9 cellular contexts compared by ENCODE assay signal in genomic region chr22:42560781-42561180, GRCh38. TPM values are rescaled to one million over a fixed set of nuclear protein-coding genes. Genes with fewer than 3 reads are reported as not detected.
DNase-seq lines count a peak whose midpoint lies in the region; ATAC-seq, FAIRE-seq and TF ChIP-seq lines count a peak whose summit lies in the region.
"Had no signal": no experiment of that assay in that cellular context is flagged by ENCODE, and none has a peak within 500 bp of the region (broad histone marks: within the 10 kb centered on the region; RNA-seq: fewer than 3 reads in every experiment).

No MANE protein-coding gene starts in this region.

- POLR2A ChIA-PET in AG04449 (lab: Yijun Ruan, JAX) (interaction anchor here (0.7 kb wide), 1 partner anchor 475 kb away, joined by 3 read pairs; no protein-coding TSS in a partner anchor), activated B cell treated with CpG ODN at 0.5 μM for 24 hours (lab: Charles Lee) (interaction anchor here (0.6 to 1.1 kb wide), 2 partner anchors 54 to 71 kb away, joined by 4 to 5 read pairs; partner anchors contain the start of gene POLDIP3)

- no peaks in the 10 kb centered on the region for H3K9me3 Mint-ChIP-seq in activated B cell treated with CpG ODN at 0.5 μM for 24 hours

- TF ChIP-seq CTCF in AG04449 (IDR thresholded peaks at IDR 0.05; ENCODE audit: insufficient read depth, low read length, missing control alignments) (peak; percentile 21), activated B cell treated with CpG ODN at 0.5 μM for 24 hours (IDR thresholded peaks at IDR 0.05) (no peak)

- no peaks in the 10 kb centered on the region for H3K27me3 Mint-ChIP-seq in activated B cell treated with CpG ODN at 0.5 μM for 24 hours

- no peak overlapping the region for H3K4me3 Mint-ChIP-seq in activated B cell treated with CpG ODN at 0.5 μM for 24 hours

- no peak for ATAC-seq in activated B cell treated with CpG ODN at 0.5 μM for 24 hours (ENCODE audit: low read depth)
- no peak for ATAC-seq in HG03520 (IDR thresholded peaks at IDR 0.05; ENCODE audit: unreplicated experiment)
- no peak for ATAC-seq in HG02884 (IDR thresholded peaks at IDR 0.05; ENCODE audit: unreplicated experiment)

- no peak for TF ChIP-seq POLR2A in GM12891 (IDR thresholded peaks at IDR 0.05; ENCODE audit: low read depth, low read length)

- DNase-seq in AG04449 (ENCODE audit: low read depth, low spot score): no peak
- no peak for DNase-seq in GM12891 (ENCODE audit: insufficient read length, low spot score)
- no peak for DNase-seq in activated B cell treated with CpG ODN at 0.5 μM for 24 hours
- peak; percentile 75 for DNase-seq in islet precursor cell
- DNase-seq in COR-L47 (lab: John Stamatoyannopoulos, UW): no peak
- DNase-seq in activated effector memory CD4-positive, alpha-beta T cell treated with anti-CD3 and anti-CD28 coated beads, Interleukin-2, amount 50 U/mL, for 16 hours: no peak

- CTCF ChIA-PET in AG04449 (lab: Yijun Ruan, JAX): interaction anchor here (0.6 to 1.2 kb wide), 2 partner anchors 16 to 529 kb away, joined by 3 read pairs; no protein-coding TSS in a partner anchor
- CTCF ChIA-PET in activated B cell treated with CpG ODN at 0.5 μM for 24 hours (lab: Charles Lee): interaction anchor here (1.6 kb wide), 1 partner anchor 116 kb away, joined by 5 read pairs; no protein-coding TSS in a partner anchor

- no peak overlapping the region for H3K4me3 ChIP-seq in AG04449 (ENCODE audit: low read depth, low read length)
- H3K4me3 ChIP-seq: HAP-1 had no signal

- peak overlapping the region; percentile 44 for H3K27ac Mint-ChIP-seq in activated B cell treated with CpG ODN at 0.5 μM for 24 hours

- peaks cover 24% of the 10 kb centered on the region for H3K4me1 Mint-ChIP-seq in activated B cell treated with CpG ODN at 0.5 μM for 24 hours

- FAIRE-seq in GM12891 (lab: Jason Lieb, UNC): peak; percentile 66

- intact Hi-C loops in activated B cell treated with CpG ODN at 0.5 μM for 24 hours (cut with micrococcal nuclease): no loop called here

- H3K36me3 Mint-ChIP-seq in activated B cell treated with CpG ODN at 0.5 μM for 24 hours (ENCODE audit: low read depth): no peaks in the 10 kb centered on the region

TF ChIP-seq in GM12891, 5 proteins besides CTCF, POLR2A, EP300 and RAD21:
- TF ChIP-seq SPI1 (IDR thresholded peaks at IDR 0.05; ENCODE audit: low read depth, low read length): no peak
- no peak for TF ChIP-seq TAF1 (IDR thresholded peaks at IDR 0.05; ENCODE audit: low read depth, low read length)
- TF ChIP-seq PAX5 (IDR thresholded peaks at IDR 0.05; ENCODE audit: insufficient read depth, low read length, severe bottlenecking): no peak
- no peak for TF ChIP-seq POLR2AphosphoS5 (IDR thresholded peaks at IDR 0.05; ENCODE audit: low read depth, low read length)
- TF ChIP-seq POU2F2 (IDR thresholded peaks at IDR 0.05; ENCODE audit: low read depth, low read length): no peak

RNA-seq across cellular contexts. Expression of gene SERHL2, which starts 7.0 kb away (rescaled TPM):
- polyA plus RNA-seq in GM12891 (2012; ENCODE audit: low read depth, missing spikeins): 1.2 TPM
- 0.91 and 1.7 TPM in 2 replicates for total RNA-seq in activated B cell treated with CpG ODN at 0.5 μM for 24 hours

RNA-seq across cellular contexts. Expression of gene RRP7A, which starts 41.2 kb away (rescaled TPM):
- 26.5 TPM for polyA plus RNA-seq in GM12891 (2012; ENCODE audit: low read depth, missing spikeins)
- total RNA-seq in activated B cell treated with CpG ODN at 0.5 μM for 24 hours: 129 and 135 TPM in 2 replicates

RNA-seq across cellular contexts. Expression of gene POLDIP3, which starts 53.9 kb away (rescaled TPM):
- polyA plus RNA-seq in GM12891 (2012; ENCODE audit: low read depth, missing spikeins): 40.1 TPM
- 77.1 and 77.5 TPM in 2 replicates for total RNA-seq in activated B cell treated with CpG ODN at 0.5 μM for 24 hours
